Comparison of ENCODE assay signal across 10 cellular contexts in the genomic region with DNA sequence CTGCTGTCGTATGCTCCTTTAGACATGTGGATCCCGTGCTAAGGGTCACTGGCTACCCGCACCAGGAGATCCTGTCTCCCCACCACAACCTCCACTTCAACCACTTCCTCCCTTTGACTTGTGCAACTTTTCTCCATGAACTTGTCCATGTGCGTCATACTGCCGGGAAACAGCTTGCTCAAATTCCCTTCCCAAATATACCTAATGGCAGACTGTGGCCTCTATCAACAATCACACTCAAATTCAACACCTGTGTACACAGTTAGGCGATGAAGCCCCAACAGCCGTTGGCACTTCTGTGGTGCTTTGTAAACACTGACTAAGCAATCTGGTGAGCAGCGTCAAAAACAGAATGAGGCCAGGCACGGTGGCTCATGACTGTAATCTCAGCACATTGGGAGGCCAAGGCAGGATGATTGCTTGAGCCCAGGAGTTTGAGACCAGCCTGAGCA.
DNase-seq lines count a peak whose midpoint lies in the region; ATAC-seq and TF ChIP-seq lines count a peak whose summit lies in the region.
"Had no signal": no experiment of that assay in that cellular context is flagged by ENCODE, and none has a peak within 500 bp of the region (broad histone marks: within the 10 kb centered on the region; RNA-seq: fewer than 3 reads in every experiment).

No MANE protein-coding gene starts in this region.

- no peak for DNase-seq in stimulated activated naive CD8-positive, alpha-beta T cell treated with anti-CD3 and anti-CD28 coated beads, Interleukin-15, Interleukin-2, amounts not matched to agents 100 U/mL and 50 U/mL, for 24 hours
- DNase-seq in NCI-H345 treated with DMSO at 0.1 percent for 48 hours (lab: John Stamatoyannopoulos, UW; ENCODE audit: unreplicated experiment), result peak; percentile 69
- peak; percentile 71 for DNase-seq in choroid plexus epithelial cell (ENCODE audit: low read depth)
- DNase-seq in GM03348 (ENCODE audit: low spot score), result no peak
- DNase-seq in kidney glomerular epithelial cell (lab: John Stamatoyannopoulos, UW), result no peak
- DNase-seq: naive B cell had no signal

- ATAC-seq in stimulated activated naive CD8-positive, alpha-beta T cell treated with anti-CD3 and anti-CD28 coated beads, Interleukin-15, Interleukin-2, amounts not matched to agents 100 U/mL and 50 U/mL, for 24 hours, result no peak
- ATAC-seq in HG02885 (IDR thresholded peaks at IDR 0.05; ENCODE audit: poor library complexity, unreplicated experiment), result no peak
- ATAC-seq in HG03196 (IDR thresholded peaks at IDR 0.05; ENCODE audit: unreplicated experiment), result no peak

- H3K4me3 ChIP-seq in choroid plexus epithelial cell (ENCODE audit: low read depth, low read length), result no peak overlapping the region

- peaks cover 4% of the 10 kb centered on the region for H3K4me1 Mint-ChIP-seq in stimulated activated naive CD8-positive, alpha-beta T cell treated with anti-CD3 and anti-CD28 coated beads, Interleukin-15, Interleukin-2, amounts not matched to agents 100 ng/mL and 50 ng/mL, for 24 hours (ENCODE audit: low read depth)

- peaks cover 19% of the 10 kb centered on the region for H3K36me3 Mint-ChIP-seq in stimulated activated naive CD8-positive, alpha-beta T cell treated with anti-CD3 and anti-CD28 coated beads, Interleukin-15, Interleukin-2, amounts not matched to agents 100 ng/mL and 50 ng/mL, for 24 hours (ENCODE audit: low read depth)

- peak overlapping the region; percentile 45 for H3K27ac Mint-ChIP-seq in stimulated activated naive CD8-positive, alpha-beta T cell treated with anti-CD3 and anti-CD28 coated beads, Interleukin-15, Interleukin-2, amounts not matched to agents 100 ng/mL and 50 ng/mL, for 24 hours
- H3K27ac Mint-ChIP-seq: B cell, naive B cell had no signal

- H3K27me3 Mint-ChIP-seq in stimulated activated naive CD8-positive, alpha-beta T cell treated with anti-CD3 and anti-CD28 coated beads, Interleukin-15, Interleukin-2, amounts not matched to agents 100 ng/mL and 50 ng/mL, for 24 hours, result no peaks in the 10 kb centered on the region
- H3K27me3 Mint-ChIP-seq: B cell, naive B cell had no signal

- H3K9me3 Mint-ChIP-seq in stimulated activated naive CD8-positive, alpha-beta T cell treated with anti-CD3 and anti-CD28 coated beads, Interleukin-15, Interleukin-2, amounts not matched to agents 100 ng/mL and 50 ng/mL, for 24 hours, result no peaks in the 10 kb centered on the region
- H3K9me3 Mint-ChIP-seq: naive B cell had no signal

- no peak overlapping the region for H3K4me3 Mint-ChIP-seq in stimulated activated naive CD8-positive, alpha-beta T cell treated with anti-CD3 and anti-CD28 coated beads, Interleukin-15, Interleukin-2, amounts not matched to agents 100 ng/mL and 50 ng/mL, for 24 hours
- H3K4me3 Mint-ChIP-seq: B cell, naive B cell had no signal

- TF ChIP-seq CTCF in choroid plexus epithelial cell (conservative IDR thresholded peaks at IDR 0.05; ENCODE audit: low read depth, low read length), result no peak

Comparison
In these comparisons a context has a peak if more than half of its experiments do, and no peak if none do; other contexts are left out.
1. DNase-seq: peak in NCI-H345 treated with DMSO at 0.1 percent for 48 hours (single experiment) and choroid plexus epithelial cell (single experiment); none in stimulated activated naive CD8-positive, alpha-beta T cell treated with anti-CD3 and anti-CD28 coated beads, Interleukin-15, Interleukin-2, amounts not matched to agents 100 U/mL and 50 U/mL, for 24 hours (single experiment), GM03348 (single experiment) and kidney glomerular epithelial cell (single experiment).